In genomic region chr3:101936419-101937331, GRCh38 we compare ENCODE assay signal across 8 cellular contexts.
DNase-seq lines count a peak whose midpoint lies in the region; ATAC-seq and TF ChIP-seq lines count a peak whose summit lies in the region.

No MANE protein-coding gene starts in this region.

- TF ChIP-seq RAD21 in HCT116 (IDR thresholded peaks at IDR 0.05; ENCODE audit: low read depth): no peak

- no peak overlapping the region for H3K9ac ChIP-seq in HCT116 (ENCODE audit: low read length)

- no peaks in the 10 kb centered on the region for H3K36me3 ChIP-seq in HCT116 (ENCODE audit: control insufficient read depth in 1 of 2, insufficient read depth in 2 of 2, low read length in 2 of 2)
- H3K36me3 ChIP-seq in tibial artery: no peaks in the 10 kb centered on the region

- H3K79me2 ChIP-seq in HCT116 (ENCODE audit: insufficient read depth, low read length): no peaks in the 10 kb centered on the region

- TF ChIP-seq CTCF in HCT116 (IDR thresholded peaks at IDR 0.05 in 2 of 3, conservative IDR thresholded peaks at IDR 0.05 in 1 of 3; ENCODE audit: borderline replicate concordance in 1 of 3, insufficient read depth in 1 of 3, low read depth in 2 of 3, low read length in 2 of 3): no peak
- TF ChIP-seq CTCF in tibial artery (IDR thresholded peaks at IDR 0.05): no peak

- no peak overlapping the region for H3K4me3 ChIP-seq in HCT116 (replicated peaks in 1 of 2; ENCODE audit: low read depth in 1 of 2, low read length in 2 of 2)
- H3K4me3 ChIP-seq in tibial artery: no peak overlapping the region

- peaks cover 12% of the 10 kb centered on the region for H3K27me3 Mint-ChIP-seq in activated T-helper 1 cell treated with anti-CD3 and anti-CD28 coated beads, Interleukin-12 subunit alpha, Interleukin-12 subunit beta, Interleukin-2, Interleukin-4 antibody, amounts not matched to agents 30 ng/mL and 10 ng/mL and 1 ng/mL, durations not matched to agents 14 hours and 24 hours and 36 hours (ENCODE audit: insufficient read depth)

- RAD21 ChIA-PET in HCT116 (lab: Charles Lee; ENCODE audit: low non-redundant PET in 1 of 2, low total read pairs in 2 of 2, uncharacterized antibody in 2 of 2, unreplicated experiment in 2 of 2): no interaction called here

- ATAC-seq in activated CD4-positive, CD25-positive, alpha-beta regulatory T cell treated with anti-CD3 and anti-CD28 coated beads, Interleukin-2, amount 50 U/mL, for 24 hours: peak; percentile 93 to 96
- ATAC-seq in HCT116 (no peak), left colon (peak; percentile 26)

- H3K4me2 ChIP-seq in HCT116 (ENCODE audit: low read length): no peak overlapping the region; the same call in 1 of the 2 replicates

- DNase-seq in activated CD4-positive, CD25-positive, alpha-beta regulatory T cell treated with anti-CD3 and anti-CD28 coated beads, Interleukin-2, amount 50 U/mL, for 72 hours: no peak
- no peak for DNase-seq in HCT116 (ENCODE audit: low read depth, low spot score)
- DNase-seq in LHCN-M2 (ENCODE audit: low read depth): peak; percentile 97
- DNase-seq in activated T-helper 1 cell treated with anti-CD3 and anti-CD28 coated beads, Interleukin-12 subunit alpha, Interleukin-12 subunit beta, Interleukin-2, Interleukin-4 antibody, amounts not matched to agents 30 ng/mL and 10 ng/mL and 1 ng/mL, durations not matched to agents 14 hours and 24 hours and 36 hours (ENCODE audit: low spot score): peak; percentile 33
- DNase-seq in left colon: no peak
- DNase-seq in tibial artery: no peak
- DNase-seq in NCI-H82 (lab: John Stamatoyannopoulos, UW): no peak

- CTCF ChIA-PET in HCT116 (lab: Charles Lee): no interaction called here

- peaks cover 7% of the 10 kb centered on the region for H3K9me3 Mint-ChIP-seq in activated T-helper 1 cell treated with anti-CD3 and anti-CD28 coated beads, Interleukin-12 subunit alpha, Interleukin-12 subunit beta, Interleukin-2, Interleukin-4 antibody, amounts not matched to agents 30 ng/mL and 10 ng/mL and 1 ng/mL, durations not matched to agents 14 hours and 24 hours and 36 hours

- peak overlapping the region; percentile 65 for H3K4me3 Mint-ChIP-seq in activated T-helper 1 cell treated with anti-CD3 and anti-CD28 coated beads, Interleukin-12 subunit alpha, Interleukin-12 subunit beta, Interleukin-2, Interleukin-4 antibody, amounts not matched to agents 30 ng/mL and 10 ng/mL and 1 ng/mL, durations not matched to agents 14 hours and 24 hours and 36 hours

- intact Hi-C loops in HCT116 (cut with micrococcal nuclease): no loop called here
- intact Hi-C loops in activated T-helper 1 cell treated with anti-CD3 and anti-CD28 coated beads, Interleukin-12 subunit alpha, Interleukin-12 subunit beta, Interleukin-2, Interleukin-4 antibody, amounts not matched to agents 30 ng/mL and 10 ng/mL and 1 ng/mL, durations not matched to agents 14 hours and 24 hours and 36 hours (cut with micrococcal nuclease): loop anchor here (1.0 to 10.0 kb wide), 11 partner anchors 14 to 422 kb away; partner anchors contain the start of genes SENP7 and ZBTB11
- intact Hi-C loops in left colon (cut with DNase I, micrococcal nuclease): no loop called here
- intact Hi-C loops in tibial artery (cut with DNase I; ENCODE audit: low total_unique reads): no loop called here

- H4K20me1 ChIP-seq in HCT116 (ENCODE audit: insufficient read depth): no peaks in the 10 kb centered on the region

- H3K27me3 ChIP-seq in HCT116 (ENCODE audit: insufficient read depth, low read length): no peaks in the 10 kb centered on the region
- H3K27me3 ChIP-seq in tibial artery: no peaks in the 10 kb centered on the region

- POLR2A ChIA-PET in HCT116 (lab: Charles Lee): interaction anchor here (1.1 kb wide), 1 partner anchor 24 kb away, joined by 3 read pairs; no protein-coding TSS in a partner anchor

- no TSS peak for BruUV-seq in HCT116 (replicated peaks; lab: Mats Ljungman, UMichigan)

- H3K27ac ChIP-seq in HCT116 (ENCODE audit: low read depth, low read length) (no peak overlapping the region), tibial artery (no peak overlapping the region)

- H3K27ac Mint-ChIP-seq in activated T-helper 1 cell treated with anti-CD3 and anti-CD28 coated beads, Interleukin-12 subunit alpha, Interleukin-12 subunit beta, Interleukin-2, Interleukin-4 antibody, amounts not matched to agents 30 ng/mL and 10 ng/mL and 1 ng/mL, durations not matched to agents 14 hours and 24 hours and 36 hours: peak overlapping the region; percentile 77

- H3K9me2 ChIP-seq in HCT116 (ENCODE audit: insufficient read depth): no peaks in the 10 kb centered on the region

- TF ChIP-seq POLR2A in HCT116 (IDR thresholded peaks at IDR 0.05; ENCODE audit: borderline replicate concordance, extremely low read depth, insufficient read depth, insufficient read length): no peak

- H3K36me3 Mint-ChIP-seq in activated T-helper 1 cell treated with anti-CD3 and anti-CD28 coated beads, Interleukin-12 subunit alpha, Interleukin-12 subunit beta, Interleukin-2, Interleukin-4 antibody, amounts not matched to agents 30 ng/mL and 10 ng/mL and 1 ng/mL, durations not matched to agents 14 hours and 24 hours and 36 hours (ENCODE audit: low read depth): peaks cover 7% of the 10 kb centered on the region

- peaks cover 33% of the 10 kb centered on the region for H3K4me1 Mint-ChIP-seq in activated T-helper 1 cell treated with anti-CD3 and anti-CD28 coated beads, Interleukin-12 subunit alpha, Interleukin-12 subunit beta, Interleukin-2, Interleukin-4 antibody, amounts not matched to agents 30 ng/mL and 10 ng/mL and 1 ng/mL, durations not matched to agents 14 hours and 24 hours and 36 hours (ENCODE audit: low read depth)

- no peaks in the 10 kb centered on the region for H3K9me3 ChIP-seq in HCT116 (ENCODE audit: control insufficient read depth in 1 of 2, insufficient read depth in 1 of 2, low read depth in 1 of 2, low read length in 2 of 2)
- H3K9me3 ChIP-seq in tibial artery: no peaks in the 10 kb centered on the region

- H3K4me1 ChIP-seq in HCT116 (ENCODE audit: control insufficient read depth in 1 of 2, insufficient read depth in 2 of 2, low read length in 2 of 2): peaks cover 0 to 12% of the 10 kb centered on the region in 2 experiments; a peak in 2 of 4 replicates
- peaks cover 0 to 40% (median 2%) of the 10 kb centered on the region in 4 donors for H3K4me1 ChIP-seq in tibial artery

- no peak overlapping the region for H2AFZ ChIP-seq in HCT116 (ENCODE audit: low read depth, low read length, poor library complexity, severe bottlenecking)

TF ChIP-seq in HCT116, 20 proteins besides CTCF, POLR2A, EP300 and RAD21 (continues in another document):
- TF ChIP-seq SP1 (IDR thresholded peaks at IDR 0.05; ENCODE audit: low read depth): no peak
- TF ChIP-seq ZBTB33 (IDR thresholded peaks at IDR 0.05; ENCODE audit: extremely low read depth, insufficient replicate concordance, low read length): no peak
- peak; percentile 55; the same call in 1 of the 2 replicates for TF ChIP-seq SRF (IDR thresholded peaks at IDR 0.05; ENCODE audit: low read depth)
- peak; percentile 27; the same call in 1 of the 2 replicates for TF ChIP-seq CBX3 (IDR thresholded peaks at IDR 0.05; ENCODE audit: low read depth)
- TF ChIP-seq EZH2 (IDR thresholded peaks at IDR 0.05): no peak
- TF ChIP-seq YY1 (IDR thresholded peaks at IDR 0.05; ENCODE audit: extremely low read depth, insufficient replicate concordance, low read depth, low read length): no peak
- 0 out of 2 replicates have a peak, but pooled peaks have one; percentile 26 for TF ChIP-seq ATF3 (IDR thresholded peaks at IDR 0.05)
- no peak for TF ChIP-seq EGR1 (IDR thresholded peaks at IDR 0.05; ENCODE audit: low read depth)
- TF ChIP-seq MAX (IDR thresholded peaks at IDR 0.05): 0 out of 2 replicates have a peak, but pooled peaks have one; percentile 26
- TF ChIP-seq CEBPB (IDR thresholded peaks at IDR 0.05; ENCODE audit: low read depth): 0 out of 2 replicates have a peak, but pooled peaks have one; percentile 17
- TF ChIP-seq FOSL1 (IDR thresholded peaks at IDR 0.05; ENCODE audit: low read depth): peak; percentile 30; the same call in 1 of the 2 replicates
- TF ChIP-seq ZFX (IDR thresholded peaks at IDR 0.05): no peak

Comparison
In these comparisons a context has a peak if more than half of its experiments do, and no peak if none do; other contexts are left out.
1. DNase-seq: peak in LHCN-M2 (single experiment) and activated T-helper 1 cell treated with anti-CD3 and anti-CD28 coated beads, Interleukin-12 subunit alpha, Interleukin-12 subunit beta, Interleukin-2, Interleukin-4 antibody, amounts not matched to agents 30 ng/mL and 10 ng/mL and 1 ng/mL, durations not matched to agents 14 hours and 24 hours and 36 hours (single experiment); none in activated CD4-positive, CD25-positive, alpha-beta regulatory T cell treated with anti-CD3 and anti-CD28 coated beads, Interleukin-2, amount 50 U/mL, for 72 hours (single experiment), HCT116 (single experiment), left colon (0 of 2), tibial artery (0 of 2) and NCI-H82 (single experiment).